In genomic region chr6:39330057-39330456, GRCh38 we compare ENCODE assay signal across 12 cellular contexts.
A peak's percentile ranks its signal among the peaks of the same experiment; 100 is the strongest.
DNase-seq lines count a peak whose midpoint lies in the region; ATAC-seq lines count a peak whose summit lies in the region.
"Had no signal": no experiment of that assay in that cellular context is flagged by ENCODE, and none has a peak within 500 bp of the region (broad histone marks: within the 10 kb centered on the region; RNA-seq: fewer than 3 reads in every experiment).

No MANE protein-coding gene starts in this region.

- peak; percentile 63 for DNase-seq in NCI-H345 (lab: John Stamatoyannopoulos, UW)
- no peak for DNase-seq in NCI-H345 treated with DMSO at 0.1 percent for 48 hours (lab: John Stamatoyannopoulos, UW; ENCODE audit: unreplicated experiment)
- peak; percentile 9 for DNase-seq in NCI-H1092 (lab: John Stamatoyannopoulos, UW)
- DNase-seq in pons (ENCODE audit: low spot score) = peak; percentile 58
- no peak for DNase-seq in activated CD8-positive, alpha-beta memory T cell treated with anti-CD3 and anti-CD28 coated beads, Interleukin-2, amount 50 U/mL, for 48 hours
- DNase-seq in activated naive CD4-positive, alpha-beta T cell (lab: John Stamatoyannopoulos, UW) = no peak
- DNase-seq in NCI-H69 (lab: John Stamatoyannopoulos, UW) = no peak
- DNase-seq: activated CD4-positive, alpha-beta T cell treated with anti-CD3 and anti-CD28 coated beads for 1 hour; NCI-H526; right lobe of liver had no signal

- peak; percentile 57 for ATAC-seq in HG02759 (IDR thresholded peaks at IDR 0.05; ENCODE audit: unreplicated experiment)
- ATAC-seq: left lobe of liver had no signal

Comparison
In these comparisons a context has a peak if more than half of its experiments do, and no peak if none do; other contexts are left out.
1. DNase-seq: peak in NCI-H345 (single experiment), NCI-H1092 (single experiment) and pons (single experiment); none in NCI-H345 treated with DMSO at 0.1 percent for 48 hours (single experiment), activated CD8-positive, alpha-beta memory T cell treated with anti-CD3 and anti-CD28 coated beads, Interleukin-2, amount 50 U/mL, for 48 hours (single experiment), activated naive CD4-positive, alpha-beta T cell (0 of 4) and NCI-H69 (single experiment).